ENCODE assay signal across 8 cellular contexts in genomic region chr1:165369255-165369848, GRCh38. TPM values are rescaled to one million over a fixed set of nuclear protein-coding genes. Genes with fewer than 3 reads are reported as not detected.
DNase-seq lines count a peak whose midpoint lies in the region; ATAC-seq and TF ChIP-seq lines count a peak whose summit lies in the region.

No MANE protein-coding gene starts in this region.

- H2AFZ ChIP-seq in OCI-LY7 (ENCODE audit: low read length), result no peak overlapping the region

- H4K20me1 ChIP-seq in OCI-LY7 (ENCODE audit: insufficient read depth, low read length), result no peaks in the 10 kb centered on the region

- ATAC-seq in HG03103 (IDR thresholded peaks at IDR 0.05; ENCODE audit: low read depth, unreplicated experiment), result peak; percentile 56
- no peak for ATAC-seq in GM18520 (IDR thresholded peaks at IDR 0.05; ENCODE audit: unreplicated experiment)

- H3K36me3 ChIP-seq in OCI-LY7 (ENCODE audit: insufficient read depth, low read length), result no peaks in the 10 kb centered on the region

- H3K4me2 ChIP-seq in OCI-LY7 (ENCODE audit: low read length), result no peak overlapping the region

- no peaks in the 10 kb centered on the region for H3K79me2 ChIP-seq in OCI-LY7 (ENCODE audit: insufficient read depth, low read depth, low read length)

- intact Hi-C loops in OCI-LY7 (cut with micrococcal nuclease; ENCODE audit: unreplicated experiment), result loop anchor here (1.0 to 10.0 kb wide), 3 partner anchors 115 to 225 kb away; no protein-coding TSS in a partner anchor

- CTCF ChIA-PET in OCI-LY7 (lab: Charles Lee; ENCODE audit: unreplicated experiment), result no interaction called here

- TF ChIP-seq CTCF in GM12875 (IDR thresholded peaks at IDR 0.05; ENCODE audit: borderline replicate concordance, insufficient read depth, low read depth, low read length), result peak; percentile 95
- peak; percentile 85 for TF ChIP-seq CTCF in OCI-LY7 (conservative IDR thresholded peaks at IDR 0.05; ENCODE audit: low read length)

- no peaks in the 10 kb centered on the region for H3K4me1 ChIP-seq in OCI-LY7 (ENCODE audit: insufficient read depth, low read length, poor library complexity, severe bottlenecking)

- H3K9me3 ChIP-seq in OCI-LY7 (ENCODE audit: low read length), result no peaks in the 10 kb centered on the region

- no peak overlapping the region for H3K27ac ChIP-seq in OCI-LY7 (ENCODE audit: low read depth, low read length, poor library complexity, severe bottlenecking)

- peak; percentile 74 for DNase-seq in AG08395 (ENCODE audit: low spot score)
- peak; percentile 34 for DNase-seq in OCI-LY7 (ENCODE audit: low spot score)
- peak; percentile 28 for DNase-seq in activated T-helper 9 cell treated with anti-CD3 and anti-CD28 coated beads, Interleukin-2, amount 50 U/mL, for 16 hours (ENCODE audit: low read depth)
- DNase-seq in glomerular visceral epithelial cell (ENCODE audit: extremely low spot score), result peak; percentile 22
- DNase-seq in renal cortical epithelial cell (ENCODE audit: low read depth), result peak; percentile 11

- no TSS peak for BruUV-seq in OCI-LY7 (replicated peaks; lab: Mats Ljungman, UMichigan)

- H3K4me3 ChIP-seq in GM12875 (ENCODE audit: low read depth, low read length) (no peak overlapping the region), OCI-LY7 (ENCODE audit: low read depth, low read length, poor library complexity, severe bottlenecking) (no peak overlapping the region)

- POLR2A ChIA-PET in OCI-LY7 (lab: Charles Lee), result no interaction called here

- H3K9me2 ChIP-seq in OCI-LY7 (ENCODE audit: insufficient read depth, low read length), result no peaks in the 10 kb centered on the region

RNA-seq across cellular contexts. Expression of gene LMX1A, which starts 12.8 kb away (rescaled TPM):
- not detected in 2 replicates for total RNA-seq in OCI-LY7 (2014; rRNA removed; shearing (Covaris generic))
- total RNA-seq in OCI-LY7 (2022) (not detected in 2 replicates), renal cortical epithelial cell (not detected in 2 replicates)

Comparison
In these comparisons a context has a peak if more than half of its experiments do, and no peak if none do; other contexts are left out.
1. DNase-seq: peak in every context shown above with its lines; median percentile 74 in AG08395; 34 in OCI-LY7; 28 in activated T-helper 9 cell treated with anti-CD3 and anti-CD28 coated beads, Interleukin-2, amount 50 U/mL, for 16 hours; 22 in glomerular visceral epithelial cell; 11 in renal cortical epithelial cell.